In genomic region chr9:23731373-23731772, GRCh38 we compare ENCODE assay signal across 26 cellular contexts.
"Had no signal": no experiment of that assay in that cellular context is flagged by ENCODE, and none has a peak within 500 bp of the region (broad histone marks: within the 10 kb centered on the region; RNA-seq: fewer than 3 reads in every experiment).

No MANE protein-coding gene starts in this region.

- H3K79me2 ChIP-seq: hepatocyte had no signal

- ATAC-seq: heart right ventricle; left cardiac atrium; natural killer cell treated with Interleukin-12 subunit alpha and Interleukin-12 subunit beta and Interleukin-15 and Interleukin-18, amount 100 ng/mL, for 72 hours; right lobe of liver; stimulated activated memory B cell treated with anti-CD40 and anti-IgM and Interleukin-4, amounts not matched to agents 10 μg/mL and 1 μg/mL and 100 μg/mL, for 72 hours; stimulated activated naive CD8-positive, alpha-beta T cell treated with anti-CD3 and anti-CD28 coated beads, Interleukin-15, amount 100 ng/mL, for 72 hours had no signal

- H3K9me3 ChIP-seq: heart right ventricle, left ventricle myocardium inferior, right atrium auricular region, right lobe of liver, tibial nerve, uterus had no signal

- H3K36me3 Mint-ChIP-seq: naive B cell; natural killer cell treated with Interleukin-12 subunit alpha and Interleukin-12 subunit beta and Interleukin-15 and Interleukin-18, amount 100 ng/mL, for 72 hours; stimulated activated memory B cell treated with anti-CD40 and anti-IgM and Interleukin-4, amounts not matched to agents 10 μg/mL and 1 μg/mL and 100 μg/mL, for 72 hours; type B pancreatic cell had no signal

- H3K4me1 ChIP-seq: heart right ventricle, left ventricle myocardium inferior, right atrium auricular region, right lobe of liver, tibial nerve, uterus had no signal

- H3K27ac Mint-ChIP-seq: naive B cell; natural killer cell treated with Interleukin-12 subunit alpha and Interleukin-12 subunit beta and Interleukin-15 and Interleukin-18, amount 100 ng/mL, for 72 hours; progenitor cell of endocrine pancreas; stimulated activated memory B cell treated with anti-CD40 and anti-IgM and Interleukin-4, amounts not matched to agents 10 μg/mL and 1 μg/mL and 100 μg/mL, for 72 hours; stimulated activated naive CD8-positive, alpha-beta T cell treated with anti-CD3 and anti-CD28 coated beads, Interleukin-15, amount 100 ng/mL, for 72 hours; type B pancreatic cell had no signal

- H3K27me3 ChIP-seq: heart right ventricle, hepatocyte, right atrium auricular region, right lobe of liver, tibial nerve, uterus had no signal

- H3K4me2 ChIP-seq: hepatocyte, smooth muscle cell had no signal

- H3K4me1 Mint-ChIP-seq: naive B cell; stimulated activated memory B cell treated with anti-CD40 and anti-IgM and Interleukin-4, amounts not matched to agents 10 μg/mL and 1 μg/mL and 100 μg/mL, for 72 hours; stimulated activated naive CD8-positive, alpha-beta T cell treated with anti-CD3 and anti-CD28 coated beads, Interleukin-15, amount 100 ng/mL, for 72 hours had no signal

- DNase-seq: heart right ventricle; islet precursor cell; kidney glomerular epithelial cell; left cardiac atrium; left ventricle myocardium inferior; naive B cell; nucleus accumbens; right lobe of liver; stimulated activated CD4-positive, alpha-beta T cell treated with anti-CD3 and anti-CD28 coated beads, Interleukin-1b, Interleukin-23, amount 100 ng/mL, for 48 hours; stimulated activated CD4-positive, alpha-beta T cell treated with anti-CD3 and anti-CD28 coated beads, Interleukin-2, amount 100 ng/mL, for 48 hours; stimulated activated CD4-positive, alpha-beta T cell treated with anti-CD3 and anti-CD28 coated beads, Interleukin-4, amount 100 ng/mL, for 4 hours; stimulated activated CD8-positive, alpha-beta memory T cell treated with anti-CD3 and anti-CD28 coated beads, Interleukin-4, amount 100 ng/mL, for 48 hours; stimulated activated naive CD4-positive, alpha-beta T cell treated with Interleukin-2 at 50 U/mL for 16 hours; stimulated activated naive CD8-positive, alpha-beta T cell treated with anti-CD3 and anti-CD28 coated beads, Interleukin-15, amount 100 ng/mL, for 72 hours; substantia nigra; uterus had no signal

- H3K9me3 Mint-ChIP-seq: neural crest cell, type B pancreatic cell had no signal

- H3K4me3 ChIP-seq: heart right ventricle, hepatocyte, left ventricle myocardium inferior, lung, right atrium auricular region, right lobe of liver, smooth muscle cell, tibial nerve, uterus had no signal

- H3K4me3 Mint-ChIP-seq: naive B cell; natural killer cell treated with Interleukin-12 subunit alpha and Interleukin-12 subunit beta and Interleukin-15 and Interleukin-18, amount 100 ng/mL, for 72 hours; neural crest cell; stimulated activated memory B cell treated with anti-CD40 and anti-IgM and Interleukin-4, amounts not matched to agents 10 μg/mL and 1 μg/mL and 100 μg/mL, for 72 hours; stimulated activated naive CD8-positive, alpha-beta T cell treated with anti-CD3 and anti-CD28 coated beads, Interleukin-15, amount 100 ng/mL, for 72 hours; type B pancreatic cell had no signal

- H3K36me3 ChIP-seq: heart right ventricle, left ventricle myocardium inferior, right atrium auricular region, right lobe of liver, tibial nerve, uterus had no signal

- H3K27ac ChIP-seq: heart right ventricle, hepatocyte, left ventricle myocardium inferior, right atrium auricular region, right lobe of liver, tibial nerve, uterus had no signal

- H3K27me3 Mint-ChIP-seq: naive B cell; natural killer cell treated with Interleukin-12 subunit alpha and Interleukin-12 subunit beta and Interleukin-15 and Interleukin-18, amount 100 ng/mL, for 72 hours; progenitor cell of endocrine pancreas; stimulated activated memory B cell treated with anti-CD40 and anti-IgM and Interleukin-4, amounts not matched to agents 10 μg/mL and 1 μg/mL and 100 μg/mL, for 72 hours; stimulated activated naive CD8-positive, alpha-beta T cell treated with anti-CD3 and anti-CD28 coated beads, Interleukin-15, amount 100 ng/mL, for 72 hours; type B pancreatic cell had no signal
